Comparison of ENCODE assay signal across 34 cellular contexts in genomic region chr18:52242711-52243110, GRCh38.
"Had no signal": no experiment of that assay in that cellular context is flagged by ENCODE, and none has a peak within 500 bp of the region (broad histone marks: within the 10 kb centered on the region; RNA-seq: fewer than 3 reads in every experiment).

No MANE protein-coding gene starts in this region.

- H3K36me3 ChIP-seq: adrenal gland, Peyer's patch, SJSA1 had no signal

- ATAC-seq: activated CD8-positive, alpha-beta T cell treated with anti-CD3 and anti-CD28 coated beads for 36 hours; activated T-cell treated with anti-CD3 and anti-CD28 coated beads, Interleukin-2, amount 50 U/mL, for 72 hours; activated T-helper 17 cell treated with anti-CD3 and anti-CD28 coated beads, Interleukin-2, amount 50 U/mL, for 72 hours; body of pancreas; PC-3 had no signal

- H3K4me3 ChIP-seq: adrenal gland, body of pancreas, Peyer's patch, SJSA1 had no signal

- H3K4me1 ChIP-seq: adrenal gland, body of pancreas, Peyer's patch, SJSA1 had no signal

- H3K27ac ChIP-seq: adrenal gland, body of pancreas, Peyer's patch, SJSA1 had no signal

- H3K36me3 Mint-ChIP-seq: activated naive CD4-positive, alpha-beta T cell treated with anti-CD3 and anti-CD28 coated beads, Interleukin-2, amount 50 U/mL, for 24 hours; activated naive CD8-positive, alpha-beta T cell treated with anti-CD3 and anti-CD28 coated beads, Interleukin-2, amount 10 ng/mL, durations not matched to agents 7 days and 5 days had no signal

- H3K4me3 Mint-ChIP-seq: activated CD4-positive, alpha-beta T cell treated with anti-CD3 and anti-CD28 coated beads, Interleukin-2, amount 10 ng/mL, durations not matched to agents 24 days and 14 days; activated CD8-positive, alpha-beta T cell treated with anti-CD3 and anti-CD28 coated beads for 36 hours; activated naive CD4-positive, alpha-beta T cell treated with anti-CD3 and anti-CD28 coated beads, Interleukin-2, amount 50 U/mL, for 24 hours; activated naive CD8-positive, alpha-beta T cell treated with anti-CD3 and anti-CD28 coated beads, Interleukin-2, amount 10 ng/mL, durations not matched to agents 7 days and 5 days; activated T-cell treated with anti-CD3 and anti-CD28 coated beads, Interleukin-2, amount 50 U/mL, for 72 hours; activated T-helper 17 cell treated with anti-CD3 and anti-CD28 coated beads, Interleukin-2, amount 50 U/mL, for 72 hours; central memory CD8-positive, alpha-beta T cell; T-helper 1 cell treated with Interleukin-12 subunit alpha and Interleukin-12 subunit beta and Interleukin-4 antibody, amounts not matched to agents 30 μg/mL and 1 μg/mL, for 36 hours; T-helper 2 cell treated with Interferon-gamma antibody and Interleukin-4, amounts not matched to agents 5 μg/mL and 100 μg/mL, for 36 hours had no signal

- DNase-seq: activated CD4-positive, alpha-beta T cell treated with anti-CD3 and anti-CD28 coated beads, Interleukin-2, amount 10 ng/mL, durations not matched to agents 24 days and 14 days; activated CD4-positive, alpha-beta T cell treated with anti-CD3 and anti-CD28 coated beads, Interleukin-2, amount 50 U/mL, for 4 hours; activated CD8-positive, alpha-beta T cell treated with anti-CD3 and anti-CD28 coated beads for 36 hours; activated effector memory CD4-positive, alpha-beta T cell treated with anti-CD3 and anti-CD28 coated beads, Interleukin-2, amount 50 U/mL, for 16 hours; activated naive CD4-positive, alpha-beta T cell; activated naive CD8-positive, alpha-beta T cell treated with anti-CD3 and anti-CD28 coated beads, Interleukin-2, amount 10 ng/mL, durations not matched to agents 7 days and 5 days; activated T-cell treated with anti-CD3 and anti-CD28 coated beads, Interleukin-2, amount 50 U/mL, for 1 hour; activated T-cell treated with anti-CD3 and anti-CD28 coated beads, Interleukin-2, amount 50 U/mL, for 72 hours; adrenal gland; body of pancreas; Kasumi-1; MM.1S; NCI-H1092 treated with DMSO at 0.1 percent for 48 hours; NCI-H1417; NCI-H146; NCI-H187; NCI-H2029 treated with DMSO at 0.1 percent for 48 hours; NCI-H2107; NCI-H2171; NCI-H510A; NCI-H526; NCI-H748 treated with DMSO at 0.1 percent for 48 hours; NK-92 treated with Interleukin-12 subunit alpha and Interleukin-12 subunit beta, amount 100 ng/mL, for 24 hours; PC-3; Peyer's patch; RPMI8226; SHP77 treated with DMSO at 0.1 percent for 48 hours; SK-N-SH had no signal

- H3K9ac ChIP-seq: SK-N-SH had no signal

- H3K27me3 Mint-ChIP-seq: activated CD4-positive, alpha-beta T cell treated with anti-CD3 and anti-CD28 coated beads, Interleukin-2, amount 10 ng/mL, durations not matched to agents 24 days and 14 days; activated CD8-positive, alpha-beta T cell treated with anti-CD3 and anti-CD28 coated beads for 36 hours; activated naive CD4-positive, alpha-beta T cell treated with anti-CD3 and anti-CD28 coated beads, Interleukin-2, amount 50 U/mL, for 24 hours; activated naive CD8-positive, alpha-beta T cell treated with anti-CD3 and anti-CD28 coated beads, Interleukin-2, amount 10 ng/mL, durations not matched to agents 7 days and 5 days; activated T-helper 17 cell treated with anti-CD3 and anti-CD28 coated beads, Interleukin-2, amount 50 U/mL, for 72 hours; central memory CD8-positive, alpha-beta T cell had no signal

- H3K4me1 Mint-ChIP-seq: activated CD4-positive, alpha-beta T cell treated with anti-CD3 and anti-CD28 coated beads, Interleukin-2, amount 10 ng/mL, durations not matched to agents 24 days and 14 days; activated naive CD4-positive, alpha-beta T cell treated with anti-CD3 and anti-CD28 coated beads, Interleukin-2, amount 50 U/mL, for 24 hours; activated naive CD8-positive, alpha-beta T cell treated with anti-CD3 and anti-CD28 coated beads, Interleukin-2, amount 10 ng/mL, durations not matched to agents 7 days and 5 days; activated T-helper 17 cell treated with anti-CD3 and anti-CD28 coated beads, Interleukin-2, amount 50 U/mL, for 72 hours; central memory CD8-positive, alpha-beta T cell had no signal

- H3K27me3 ChIP-seq: adrenal gland, body of pancreas, Peyer's patch, SJSA1 had no signal

- H3K27ac Mint-ChIP-seq: activated CD4-positive, alpha-beta T cell treated with anti-CD3 and anti-CD28 coated beads, Interleukin-2, amount 10 ng/mL, durations not matched to agents 24 days and 14 days; activated CD8-positive, alpha-beta T cell treated with anti-CD3 and anti-CD28 coated beads for 36 hours; activated naive CD4-positive, alpha-beta T cell treated with anti-CD3 and anti-CD28 coated beads, Interleukin-2, amount 50 U/mL, for 24 hours; activated naive CD8-positive, alpha-beta T cell treated with anti-CD3 and anti-CD28 coated beads, Interleukin-2, amount 10 ng/mL, durations not matched to agents 7 days and 5 days; activated T-cell treated with anti-CD3 and anti-CD28 coated beads, Interleukin-2, amount 50 U/mL, for 72 hours; activated T-helper 17 cell treated with anti-CD3 and anti-CD28 coated beads, Interleukin-2, amount 50 U/mL, for 72 hours; T-helper 1 cell treated with Interleukin-12 subunit alpha and Interleukin-12 subunit beta and Interleukin-4 antibody, amounts not matched to agents 30 μg/mL and 1 μg/mL, for 36 hours; T-helper 2 cell treated with Interferon-gamma antibody and Interleukin-4, amounts not matched to agents 5 μg/mL and 100 μg/mL, for 36 hours had no signal

- H3K9me3 ChIP-seq: adrenal gland, body of pancreas, Peyer's patch, SK-N-SH had no signal
